ENCODE assay signal across 13 cellular contexts in the genomic region with DNA sequence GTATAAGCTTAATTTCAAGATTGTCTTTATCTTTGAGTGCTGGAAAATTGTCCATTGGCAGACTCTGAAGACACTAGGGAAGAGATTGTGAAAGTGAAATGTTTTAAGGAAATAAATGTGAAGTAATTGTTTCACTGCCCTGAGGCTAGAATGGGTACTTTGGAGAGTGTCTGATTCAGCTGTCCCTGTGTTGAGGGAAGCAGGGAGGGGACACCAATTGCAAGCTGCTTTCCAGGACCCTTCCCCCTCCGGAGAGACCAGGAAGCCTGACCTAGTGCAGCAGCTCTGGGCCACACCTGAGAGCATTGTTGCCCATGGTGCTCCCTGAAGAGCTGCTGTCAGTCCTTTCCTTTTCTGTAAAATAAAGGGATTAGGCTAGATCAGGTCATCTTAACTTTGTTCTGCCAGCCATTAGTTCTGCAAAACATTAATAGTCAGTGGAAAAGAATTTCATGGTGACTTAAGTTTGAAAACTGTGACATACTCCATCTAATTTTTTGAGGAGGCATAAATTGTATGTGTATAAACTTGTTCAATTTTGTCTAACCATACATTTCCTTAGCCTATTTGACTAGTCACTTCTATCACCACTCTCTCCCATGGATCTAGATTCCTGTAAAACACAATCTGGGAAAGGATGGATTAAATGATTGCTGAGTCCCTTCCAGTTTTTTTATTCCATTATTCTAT. TPM values are rescaled to one million over a fixed set of nuclear protein-coding genes. Genes with fewer than 3 reads are reported as not detected.
DNase-seq lines count a peak whose midpoint lies in the region; ATAC-seq and TF ChIP-seq lines count a peak whose summit lies in the region.
"Had no signal": no experiment of that assay in that cellular context is flagged by ENCODE, and none has a peak within 500 bp of the region (broad histone marks: within the 10 kb centered on the region; RNA-seq: fewer than 3 reads in every experiment).

No MANE protein-coding gene starts in this region.

- no peaks in the 10 kb centered on the region for H3F3A ChIP-seq in GM23338 (replicated peaks; ENCODE audit: low read depth)
- H3F3A ChIP-seq in PC-9 (ENCODE audit: insufficient read depth, low read depth): peaks cover 23% of the 10 kb centered on the region; the same call in 1 of the 2 replicates

- H2AFZ ChIP-seq in GM23338 (no peak overlapping the region), PC-9 (no peak overlapping the region)

- H3K4me3 Mint-ChIP-seq in GM23338: no peak overlapping the region
- H3K4me3 Mint-ChIP-seq: activated naive CD8-positive, alpha-beta T cell had no signal

- DNase-seq in GM23338 (ENCODE audit: low spot score): peak; percentile 51
- peak; percentile 66 to 81 for DNase-seq in PC-9
- DNase-seq in esophagus muscularis mucosa (ENCODE audit: extremely low spot score): no peak
- no peak for DNase-seq in sciatic nerve (ENCODE audit: low spot score)
- DNase-seq: activated CD4-positive, alpha-beta T cell treated with anti-CD3 and anti-CD28 coated beads for 4 hours; heart left ventricle; NCI-H187; posterior cingulate gyrus had no signal

- H3K36me3 ChIP-seq in GM23338 (ENCODE audit: insufficient read depth) (no peaks in the 10 kb centered on the region), PC-9 (ENCODE audit: low read depth) (peaks cover 26% of the 10 kb centered on the region; the same call in 1 of the 2 replicates), esophagus muscularis mucosa (peaks cover 0 to 25% (median 11%) of the 10 kb centered on the region in 4 donors)

- H3K27ac Mint-ChIP-seq in GM23338: peak overlapping the region; percentile 39; the same call in 1 of the 2 replicates
- H3K27ac Mint-ChIP-seq: activated naive CD8-positive, alpha-beta T cell had no signal

- H3K79me2 ChIP-seq in GM23338 (replicated peaks; ENCODE audit: insufficient read depth) (peaks cover 59% of the 10 kb centered on the region), PC-9 (ENCODE audit: low read depth) (peaks cover 29% of the 10 kb centered on the region)

- H3K27me3 Mint-ChIP-seq in GM23338 (ENCODE audit: insufficient read depth, low read depth, poor library complexity): peaks cover 3% of the 10 kb centered on the region

- TF ChIP-seq EP300 in esophagus muscularis mucosa (IDR thresholded peaks at IDR 0.05): no peak

- no peak for TF ChIP-seq CTCF in GM23338 (conservative IDR thresholded peaks at IDR 0.05; ENCODE audit: low read depth in 2 of 2)
- TF ChIP-seq CTCF in PC-9 (conservative IDR thresholded peaks at IDR 0.05): no peak
- TF ChIP-seq CTCF in esophagus muscularis mucosa (IDR thresholded peaks at IDR 0.05): no peak

- peaks cover 54% of the 10 kb centered on the region for H3K4me1 Mint-ChIP-seq in GM23338

- H3K27ac ChIP-seq in GM23338 (ENCODE audit: low read depth) (no peak overlapping the region), PC-9 (peak overlapping the region; percentile 46), esophagus muscularis mucosa (replicated peaks in 1 of 4) (peak overlapping the region in 3 of 4 donors; percentile 4 to 10 (median 8))
- H3K27ac ChIP-seq: heart left ventricle had no signal

- peak; percentile 68 for ATAC-seq in GM23338
- ATAC-seq in sciatic nerve: peak; percentile 67
- no peak for ATAC-seq in GM18502 (IDR thresholded peaks at IDR 0.05; ENCODE audit: poor library complexity, unreplicated experiment)
- no peak for ATAC-seq in HG03469 (IDR thresholded peaks at IDR 0.05; ENCODE audit: unreplicated experiment)
- no peak for ATAC-seq in HG02870 (IDR thresholded peaks at IDR 0.05; ENCODE audit: unreplicated experiment)

- H3K9me3 ChIP-seq in PC-9 (ENCODE audit: insufficient read depth, low read depth): no peaks in the 10 kb centered on the region
- H3K9me3 ChIP-seq in esophagus muscularis mucosa: no peaks in the 10 kb centered on the region
- H3K9me3 ChIP-seq: heart left ventricle had no signal

- H3K4me2 ChIP-seq in GM23338: no peak overlapping the region
- peak overlapping the region; percentile 38 for H3K4me2 ChIP-seq in PC-9

- H3K9me3 Mint-ChIP-seq in GM23338: no peaks in the 10 kb centered on the region

- peaks cover 23% of the 10 kb centered on the region for H3K36me3 Mint-ChIP-seq in GM23338 (ENCODE audit: low read depth)
- H3K36me3 Mint-ChIP-seq: activated naive CD8-positive, alpha-beta T cell had no signal

- WGBS in esophagus muscularis mucosa: 0% methylated on average over 1 of the region's 1 CpG

- no peak overlapping the region for H3K4me3 ChIP-seq in GM23338
- no peak overlapping the region for H3K4me3 ChIP-seq in PC-9
- no peak overlapping the region for H3K4me3 ChIP-seq in esophagus muscularis mucosa
- H3K4me3 ChIP-seq: heart left ventricle had no signal

- H3K9me2 ChIP-seq in GM23338 (ENCODE audit: insufficient read depth): no peaks in the 10 kb centered on the region
- H3K9me2 ChIP-seq in PC-9 (ENCODE audit: insufficient read depth): no peaks in the 10 kb centered on the region

- CTCF ChIA-PET in PC-9 (lab: Charles Lee): no interaction called here

- no peaks in the 10 kb centered on the region for H3K27me3 ChIP-seq in GM23338 (ENCODE audit: insufficient read depth)
- no peaks in the 10 kb centered on the region for H3K27me3 ChIP-seq in PC-9 (ENCODE audit: insufficient read depth, low read depth)
- H3K27me3 ChIP-seq in esophagus muscularis mucosa: no peaks in the 10 kb centered on the region
- H3K27me3 ChIP-seq: heart left ventricle had no signal

- POLR2A ChIA-PET in PC-9 (lab: Charles Lee; ENCODE audit: unreplicated experiment): interaction anchor here (0.6 to 0.7 kb wide), 2 partner anchors 59 to 122 kb away, joined by 3 to 9 read pairs; no protein-coding TSS in a partner anchor

- H4K20me1 ChIP-seq in GM23338 (replicated peaks; ENCODE audit: insufficient read depth) (no peaks in the 10 kb centered on the region; the same call in 1 of the 2 replicates), PC-9 (ENCODE audit: insufficient read depth) (peaks cover 6% of the 10 kb centered on the region; the same call in 1 of the 2 replicates)

- TF ChIP-seq POLR2A in esophagus muscularis mucosa (IDR thresholded peaks at IDR 0.05; ENCODE audit: low read depth): no peak

- H3K4me1 ChIP-seq in GM23338 (ENCODE audit: insufficient read depth): peaks cover 53% of the 10 kb centered on the region
- H3K4me1 ChIP-seq in PC-9 (replicated peaks; ENCODE audit: insufficient read depth): peaks cover 25% of the 10 kb centered on the region
- peaks cover 5 to 80% (median 71%) of the 10 kb centered on the region in 4 donors for H3K4me1 ChIP-seq in esophagus muscularis mucosa

- intact Hi-C loops in PC-9 (cut with micrococcal nuclease; ENCODE audit: unreplicated experiment) (loop anchor here (1.0 to 5.0 kb wide), 2 partner anchors 143 to 344 kb away; no protein-coding TSS in a partner anchor), esophagus muscularis mucosa (cut with DNase I) (no loop called here), sciatic nerve (cut with DNase I) (no loop called here)

- no TSS peak for BruUV-seq in PC-9 (replicated peaks; lab: Mats Ljungman, UMichigan)

TF ChIP-seq in GM23338, 12 proteins besides CTCF, POLR2A, EP300 and RAD21 (continues in another document):
- TF ChIP-seq STAT1 (IDR thresholded peaks at IDR 0.05; ENCODE audit: unreplicated experiment) (no peak), ZNF114 (CRISPR knock-in tag; IDR thresholded peaks at IDR 0.05) (no peak), NANOG (IDR thresholded peaks at IDR 0.05; ENCODE audit: borderline replicate concordance) (no peak), JUNB (IDR thresholded peaks at IDR 0.05; ENCODE audit: unreplicated experiment) (no peak), EZH2phosphoT487 (IDR thresholded peaks at IDR 0.05; ENCODE audit: unreplicated experiment) (no peak), CREB1 (CRISPR knock-in tag; IDR thresholded peaks at IDR 0.05; ENCODE audit: low read depth) (no peak), EZH2 (IDR thresholded peaks at IDR 0.05; ENCODE audit: low read depth, unreplicated experiment) (no peak), POLR2AphosphoS5 (IDR thresholded peaks at IDR 0.05; ENCODE audit: low read depth) (no peak)
- TF ChIP-seq, protein P1, sequence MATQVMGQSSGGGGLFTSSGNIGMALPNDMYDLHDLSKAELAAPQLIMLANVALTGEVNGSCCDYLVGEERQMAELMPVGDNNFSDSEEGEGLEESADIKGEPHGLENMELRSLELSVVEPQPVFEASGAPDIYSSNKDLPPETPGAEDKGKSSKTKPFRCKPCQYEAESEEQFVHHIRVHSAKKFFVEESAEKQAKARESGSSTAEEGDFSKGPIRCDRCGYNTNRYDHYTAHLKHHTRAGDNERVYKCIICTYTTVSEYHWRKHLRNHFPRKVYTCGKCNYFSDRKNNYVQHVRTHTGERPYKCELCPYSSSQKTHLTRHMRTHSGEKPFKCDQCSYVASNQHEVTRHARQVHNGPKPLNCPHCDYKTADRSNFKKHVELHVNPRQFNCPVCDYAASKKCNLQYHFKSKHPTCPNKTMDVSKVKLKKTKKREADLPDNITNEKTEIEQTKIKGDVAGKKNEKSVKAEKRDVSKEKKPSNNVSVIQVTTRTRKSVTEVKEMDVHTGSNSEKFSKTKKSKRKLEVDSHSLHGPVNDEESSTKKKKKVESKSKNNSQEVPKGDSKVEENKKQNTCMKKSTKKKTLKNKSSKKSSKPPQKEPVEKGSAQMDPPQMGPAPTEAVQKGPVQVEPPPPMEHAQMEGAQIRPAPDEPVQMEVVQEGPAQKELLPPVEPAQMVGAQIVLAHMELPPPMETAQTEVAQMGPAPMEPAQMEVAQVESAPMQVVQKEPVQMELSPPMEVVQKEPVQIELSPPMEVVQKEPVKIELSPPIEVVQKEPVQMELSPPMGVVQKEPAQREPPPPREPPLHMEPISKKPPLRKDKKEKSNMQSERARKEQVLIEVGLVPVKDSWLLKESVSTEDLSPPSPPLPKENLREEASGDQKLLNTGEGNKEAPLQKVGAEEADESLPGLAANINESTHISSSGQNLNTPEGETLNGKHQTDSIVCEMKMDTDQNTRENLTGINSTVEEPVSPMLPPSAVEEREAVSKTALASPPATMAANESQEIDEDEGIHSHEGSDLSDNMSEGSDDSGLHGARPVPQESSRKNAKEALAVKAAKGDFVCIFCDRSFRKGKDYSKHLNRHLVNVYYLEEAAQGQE (IDR thresholded peaks at IDR 0.05; ENCODE audit: unreplicated experiment): no peak

RNA-seq across cellular contexts. Expression of a gene that starts 18.8 kb away (rescaled TPM):
- 111 and 263 TPM in 2 replicates for total RNA-seq in GM23338 (2014; rRNA removed; shearing (Covaris generic))
- polyA plus RNA-seq in GM23338 (2016; fragmentation: Nextera tagmentation; extraction: Ambion mirVana): 114 and 148 TPM in 2 replicates
- 159 and 163 TPM in 2 replicates for total RNA-seq in PC-9 (2021)
- 1,000 to 10,000 TPM in 2 of 4 donors, 100 to 1,000 TPM in 2; 755 to 1,378 (median 1,096) TPM for total RNA-seq in esophagus muscularis mucosa
- 218 TPM for total RNA-seq in sciatic nerve
- total RNA-seq: HT-29 had no signal

Comparison
In these comparisons a context has a peak if more than half of its experiments do, and no peak if none do; other contexts are left out.
1. ATAC-seq: peak in GM23338 (single experiment) and sciatic nerve (single experiment); none in GM18502 (single experiment), HG03469 (single experiment) and HG02870 (single experiment).
2. DNase-seq: peak in GM23338 (single experiment) and PC-9 (2 of 2); none in esophagus muscularis mucosa (single experiment) and sciatic nerve (single experiment).